Comparison of ENCODE assay signal across 1 cellular context in the genomic region with DNA sequence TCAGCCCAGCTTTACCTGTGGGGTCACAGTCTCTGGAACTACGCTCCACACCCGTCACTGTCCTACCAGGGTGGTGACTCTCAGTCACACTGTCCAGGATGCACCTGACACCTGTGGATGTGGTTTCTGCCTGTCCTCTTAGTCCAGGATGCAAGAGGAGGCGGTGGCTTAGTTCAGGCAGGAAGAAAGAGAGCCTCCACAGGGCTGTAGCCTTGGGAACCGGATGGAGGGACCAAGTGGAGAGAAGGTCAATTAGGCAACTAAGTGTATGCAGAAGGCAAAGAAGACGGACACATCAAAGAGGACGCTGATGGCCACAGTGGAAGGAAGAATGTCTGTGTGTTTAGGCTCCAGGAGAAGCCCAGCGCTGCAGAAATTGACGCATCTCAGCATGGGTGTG.
TF ChIP-seq lines count a peak whose summit lies in the region.

No MANE protein-coding gene starts in this region.

TF ChIP-seq in HepG2, 621 proteins besides CTCF, POLR2A, EP300 and RAD21 (continued from another document):
- TF ChIP-seq ZHX2 (IDR thresholded peaks at IDR 0.05; ENCODE audit: low read depth) = no peak
- no peak for TF ChIP-seq ZHX2 (CRISPR knock-in tag; IDR thresholded peaks at IDR 0.05; ENCODE audit: borderline replicate concordance)
TF ChIP-seq in HepG2: peak in this region for 94.
